In the genomic region with DNA sequence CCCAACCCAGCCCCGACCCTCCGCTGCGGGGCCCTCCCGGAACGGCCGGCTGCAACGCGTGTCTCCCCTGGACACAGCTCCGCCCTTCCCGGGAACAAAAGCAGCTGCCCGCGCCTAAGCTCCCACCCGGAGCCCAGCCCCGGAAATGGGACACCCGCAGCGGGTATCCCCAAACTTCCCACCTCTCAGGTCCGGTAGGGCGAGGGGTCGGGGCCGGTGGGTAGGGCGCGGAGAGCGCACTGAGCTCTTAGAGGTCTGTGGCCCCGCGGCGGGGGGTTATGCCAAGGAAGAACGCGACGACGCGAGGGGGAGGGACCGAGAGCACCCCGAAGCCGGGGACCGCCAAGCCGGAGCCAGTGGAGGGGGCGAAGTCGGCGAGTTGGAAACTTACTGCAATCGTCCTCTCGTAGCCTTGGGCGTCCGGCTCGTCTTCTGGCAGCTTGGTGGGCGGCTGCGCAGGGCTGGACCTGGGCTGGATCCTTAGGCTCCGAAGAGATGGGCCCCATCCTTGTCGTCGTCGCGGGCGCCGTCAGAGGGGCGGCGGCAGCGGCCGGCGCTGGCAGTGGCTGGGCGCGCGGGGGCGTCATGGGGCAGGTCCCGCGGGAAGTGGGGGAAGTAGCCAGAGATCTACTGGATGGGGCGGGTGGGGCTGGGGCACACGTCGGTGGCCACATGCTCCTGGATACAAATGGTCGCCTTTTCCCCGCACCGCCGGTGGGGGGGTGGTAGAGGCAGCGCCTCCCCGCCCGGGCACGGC, we compare ENCODE assay signal across 8 cellular contexts. TPM values are rescaled to one million over a fixed set of nuclear protein-coding genes. Genes with fewer than 3 reads are reported as not detected.
DNase-seq lines count a peak whose midpoint lies in the region; ATAC-seq and TF ChIP-seq lines count a peak whose summit lies in the region.

No MANE protein-coding gene starts in this region.

- no peak overlapping the region for H3K27ac Mint-ChIP-seq in neural progenitor cell

- no peak overlapping the region for H3K9ac ChIP-seq in neural progenitor cell

- H3K27ac ChIP-seq in neural progenitor cell, result no peak overlapping the region

- ATAC-seq in HG02870 (IDR thresholded peaks at IDR 0.05; ENCODE audit: unreplicated experiment), result no peak
- ATAC-seq in HG02610 (IDR thresholded peaks at IDR 0.05; ENCODE audit: unreplicated experiment), result no peak
- ATAC-seq in GM19023 (IDR thresholded peaks at IDR 0.05; ENCODE audit: unreplicated experiment), result no peak
- no peak for ATAC-seq in HG03571 (IDR thresholded peaks at IDR 0.05; ENCODE audit: unreplicated experiment)

- H3K4me3 Mint-ChIP-seq in neural progenitor cell, result peak overlapping the region; percentile 63

- H3F3A ChIP-seq in neural progenitor cell (ENCODE audit: low read depth), result no peaks in the 10 kb centered on the region

- peaks cover 6% of the 10 kb centered on the region for H3K9me3 Mint-ChIP-seq in neural progenitor cell

- H3K4me1 Mint-ChIP-seq in neural progenitor cell, result peaks cover 4% of the 10 kb centered on the region

- DNase-seq in AG20443 (ENCODE audit: low spot score), result peak; percentile 48
- peak; percentile 43 for DNase-seq in NCI-H69 (lab: John Stamatoyannopoulos, UW)
- DNase-seq in fibroblast of mammary gland (ENCODE audit: low read depth), result no peak
- peak; percentile 58 for DNase-seq in neural progenitor cell (ENCODE audit: low spot score)

- peaks cover 15% of the 10 kb centered on the region for H3K27me3 Mint-ChIP-seq in neural progenitor cell (ENCODE audit: insufficient read depth, low read depth)

- H3K4me3 ChIP-seq in fibroblast of mammary gland (ENCODE audit: control insufficient read depth, low read depth, low read length), result peak overlapping the region; percentile 33
- peak overlapping the region; percentile 58 for H3K4me3 ChIP-seq in neural progenitor cell

- no peaks in the 10 kb centered on the region for H3K9me3 ChIP-seq in neural progenitor cell (ENCODE audit: low read depth)

- H4K20me1 ChIP-seq in neural progenitor cell (ENCODE audit: low read depth), result no peaks in the 10 kb centered on the region

- H3K4me1 ChIP-seq in neural progenitor cell, result no peaks in the 10 kb centered on the region

- TF ChIP-seq CTCF in fibroblast of mammary gland (conservative IDR thresholded peaks at IDR 0.05; ENCODE audit: control insufficient read depth, insufficient read depth, low read depth, low read length) (no peak), neural progenitor cell (IDR thresholded peaks at IDR 0.05) (peak; percentile 17)

- no peaks in the 10 kb centered on the region for H3K36me3 ChIP-seq in neural progenitor cell

- peaks cover 29% of the 10 kb centered on the region for H3K27me3 ChIP-seq in neural progenitor cell

- H2AFZ ChIP-seq in neural progenitor cell (replicated peaks), result peak overlapping the region; percentile 99

- H3K4me2 ChIP-seq in neural progenitor cell, result peak overlapping the region; percentile 78

- no peaks in the 10 kb centered on the region for H3K36me3 Mint-ChIP-seq in neural progenitor cell

- H3K79me2 ChIP-seq in neural progenitor cell (ENCODE audit: low read depth), result no peaks in the 10 kb centered on the region

RNA-seq across cellular contexts. Expression of a gene that starts 6.9 kb away (rescaled TPM):
- 0.09 and 0.17 TPM in 2 replicates for total RNA-seq in neural progenitor cell (ENCODE audit: low replicate concordance)

RNA-seq across cellular contexts. Expression of a gene that starts 11.1 kb away (rescaled TPM):
- 25.5 and 29.4 TPM in 2 replicates for total RNA-seq in neural progenitor cell (ENCODE audit: low replicate concordance)

RNA-seq across cellular contexts. Expression of a gene that starts 44.5 kb away (rescaled TPM):
- total RNA-seq in neural progenitor cell (ENCODE audit: low replicate concordance), result 0.19 and 0.34 TPM in 2 replicates
